ENCODE assay signal across 1 cellular context in genomic region chr6:73580247-73581149, GRCh38.
TF ChIP-seq lines count a peak whose summit lies in the region.

No MANE protein-coding gene starts in this region.

TF ChIP-seq in HepG2, 621 proteins besides CTCF, POLR2A, EP300 and RAD21 (continued from another document):
- TF ChIP-seq ZHX2 (IDR thresholded peaks at IDR 0.05; ENCODE audit: low read depth), result no peak; the same call in 1 of the 2 replicates
- 0 out of 2 replicates have a peak, but pooled peaks have one; percentile 17 for TF ChIP-seq ZHX2 (CRISPR knock-in tag; IDR thresholded peaks at IDR 0.05; ENCODE audit: borderline replicate concordance)
- no peak for TF ChIP-seq NFAT5 (CRISPR knock-in tag; IDR thresholded peaks at IDR 0.05)
- TF ChIP-seq CBX2 (IDR thresholded peaks at IDR 0.05; ENCODE audit: low read depth, low read length), result no peak
- no peak for TF ChIP-seq CBX2 (CRISPR knock-in tag; IDR thresholded peaks at IDR 0.05; ENCODE audit: low read depth)
- TF ChIP-seq ZNF83 (CRISPR knock-in tag; IDR thresholded peaks at IDR 0.05; ENCODE audit: borderline replicate concordance), result no peak
- TF ChIP-seq TBL1XR1 (IDR thresholded peaks at IDR 0.05; ENCODE audit: borderline replicate concordance, low read length, partially characterized antibody), result no peak
- no peak for TF ChIP-seq PTBP1 (IDR thresholded peaks at IDR 0.05; ENCODE audit: low read depth, low read length, poor library complexity, severe bottlenecking)
- TF ChIP-seq ZNF557 (CRISPR knock-in tag; IDR thresholded peaks at IDR 0.05), result no peak
- TF ChIP-seq SETDB1 (CRISPR knock-in tag; IDR thresholded peaks at IDR 0.05; ENCODE audit: borderline replicate concordance), result no peak
- TF ChIP-seq POGZ (CRISPR knock-in tag; IDR thresholded peaks at IDR 0.05), result peak; percentile 20; the same call in 1 of the 2 replicates
- TF ChIP-seq HIVEP1 (CRISPR knock-in tag; IDR thresholded peaks at IDR 0.05), result no peak
- TF ChIP-seq MEIS1 (CRISPR knock-in tag; IDR thresholded peaks at IDR 0.05; ENCODE audit: borderline replicate concordance), result no peak
- TF ChIP-seq ZNF850 (CRISPR knock-in tag; conservative IDR thresholded peaks at IDR 0.05), result no peak
- TF ChIP-seq ZNF563 (CRISPR knock-in tag; IDR thresholded peaks at IDR 0.05), result no peak
- no peak for TF ChIP-seq TIGD3 (CRISPR knock-in tag; IDR thresholded peaks at IDR 0.05; ENCODE audit: borderline replicate concordance)
- no peak for TF ChIP-seq ZNF703 (CRISPR knock-in tag; IDR thresholded peaks at IDR 0.05; ENCODE audit: borderline replicate concordance)
- TF ChIP-seq HNRNPLL (IDR thresholded peaks at IDR 0.05; ENCODE audit: low read depth, low read length, poor library complexity, severe bottlenecking), result peak; percentile 19
- TF ChIP-seq FOXA1 (IDR thresholded peaks at IDR 0.05), result no peak
- TF ChIP-seq FOXA1 (CRISPR knock-in tag; IDR thresholded peaks at IDR 0.05), result peak; percentile 49; the same call in 1 of the 2 replicates
- no peak for TF ChIP-seq ZBTB40 (IDR thresholded peaks at IDR 0.05)
- 0 out of 2 replicates have a peak, but pooled peaks have one; percentile 37 for TF ChIP-seq ZBTB40 (CRISPR knock-in tag; IDR thresholded peaks at IDR 0.05)
- no peak for TF ChIP-seq SNAPC5 (CRISPR knock-in tag; IDR thresholded peaks at IDR 0.05; ENCODE audit: borderline replicate concordance)
- TF ChIP-seq TRIM24 (CRISPR knock-in tag; IDR thresholded peaks at IDR 0.05), result no peak
- TF ChIP-seq XRCC5 (optimal IDR thresholded peaks at IDR 0.05; ENCODE audit: low read length), result peak; percentile 75
